9 cellular contexts compared by ENCODE assay signal in the genomic region with DNA sequence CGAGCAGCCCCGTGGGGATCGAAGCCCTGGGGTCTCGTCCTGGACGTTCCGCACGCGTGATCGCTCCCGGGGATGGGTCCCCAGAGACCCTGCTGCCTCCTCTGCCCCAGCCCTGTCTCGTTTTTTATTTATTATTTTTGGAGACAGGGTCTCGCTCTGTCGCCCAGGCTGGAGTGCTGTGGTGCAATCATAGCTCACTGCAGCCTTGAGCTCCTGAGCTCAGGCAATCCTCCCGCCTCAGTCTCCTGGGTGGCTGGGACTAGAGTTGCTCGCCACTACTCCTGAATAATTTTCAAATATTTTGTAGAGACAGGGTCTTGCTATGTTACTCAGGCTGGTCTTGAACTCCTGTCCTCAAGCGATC. TPM values are rescaled to one million over a fixed set of nuclear protein-coding genes. Genes with fewer than 3 reads are reported as not detected.
A peak's percentile ranks its signal among the peaks of the same experiment; 100 is the strongest.
DNase-seq lines count a peak whose midpoint lies in the region; ATAC-seq, FAIRE-seq and TF ChIP-seq lines count a peak whose summit lies in the region.
"Had no signal": no experiment of that assay in that cellular context is flagged by ENCODE, and none has a peak within 500 bp of the region (broad histone marks: within the 10 kb centered on the region; RNA-seq: fewer than 3 reads in every experiment).

No MANE protein-coding gene starts in this region.

- H3K36me3 ChIP-seq in kidney (ENCODE audit: control insufficient read depth in 1 of 2, insufficient read depth in 2 of 2, low read length in 2 of 2) (no peaks in the 10 kb centered on the region), transverse colon (no peaks in the 10 kb centered on the region)

- CTCF ChIA-PET in activated CD4-positive, alpha-beta T cell treated with anti-CD3 and anti-CD28 coated beads, Interleukin-2, amount 10 ng/mL, durations not matched to agents 7 days and 5 days (lab: Charles Lee), result interaction anchor here (1.1 to 1.9 kb wide), 4 partner anchors 14 to 113 kb away, joined by 3 to 8 read pairs (median 4); no protein-coding TSS in a partner anchor
- CTCF ChIA-PET in activated CD4-positive, alpha-beta memory T cell treated with anti-CD3 and anti-CD28 coated beads, Interleukin-2, amount 10 ng/mL, durations not matched to agents 7 days and 5 days (lab: Charles Lee), result interaction anchor here (1.0 to 2.2 kb wide), 2 partner anchors 14 to 113 kb away, joined by 3 to 10 read pairs; no protein-coding TSS in a partner anchor

- H3K9me3 Mint-ChIP-seq in activated CD4-positive, alpha-beta T cell treated with anti-CD3 and anti-CD28 coated beads, Interleukin-2, amount 10 ng/mL, durations not matched to agents 7 days and 5 days, result no peaks in the 10 kb centered on the region
- no peaks in the 10 kb centered on the region for H3K9me3 Mint-ChIP-seq in activated CD4-positive, alpha-beta memory T cell treated with anti-CD3 and anti-CD28 coated beads, Interleukin-2, amount 10 ng/mL, durations not matched to agents 7 days and 5 days

- no peaks in the 10 kb centered on the region for H3K36me3 Mint-ChIP-seq in activated CD4-positive, alpha-beta T cell treated with anti-CD3 and anti-CD28 coated beads, Interleukin-2, amount 10 ng/mL, durations not matched to agents 7 days and 5 days (ENCODE audit: low read depth)
- H3K36me3 Mint-ChIP-seq in activated CD4-positive, alpha-beta memory T cell treated with anti-CD3 and anti-CD28 coated beads, Interleukin-2, amount 10 ng/mL, durations not matched to agents 7 days and 5 days (ENCODE audit: low read depth), result peaks cover 13% of the 10 kb centered on the region

- H3K27ac ChIP-seq in kidney (ENCODE audit: low read depth in 2 of 2, low read length in 2 of 2) (no peak overlapping the region), transverse colon (peak overlapping the region in 1 of 4 donors; percentile 21)

- H3K9me3 ChIP-seq in kidney (ENCODE audit: control insufficient read depth in 1 of 2, low read length in 2 of 2) (no peaks in the 10 kb centered on the region), transverse colon (no peaks in the 10 kb centered on the region)

- in situ Hi-C loops in transverse colon (cut with MboI; ENCODE audit: low pct_ligation_motif_present in 1 of 4, low pct_unique_long_range_greater_than_20kb in 1 of 4, low sequenced_read_pairs in 3 of 4), result loop anchor here in 3 of 4 donors (5.0 to 10.0 kb wide), 4 partner anchors 55 to 115 kb away; a partner anchor contains a TSS

- H3K4me3 ChIP-seq in kidney (ENCODE audit: low read length in 2 of 2), result peak overlapping the region; percentile 45 to 53
- peak overlapping the region; percentile 26 to 94 (median 90) for H3K4me3 ChIP-seq in transverse colon

- no peak for TF ChIP-seq EP300 in transverse colon (IDR thresholded peaks at IDR 0.05; ENCODE audit: low read depth)

- no peak for TF ChIP-seq POLR2A in transverse colon (IDR thresholded peaks at IDR 0.05)

- POLR2A ChIA-PET in activated CD4-positive, alpha-beta T cell treated with anti-CD3 and anti-CD28 coated beads, Interleukin-2, amount 10 ng/mL, durations not matched to agents 7 days and 5 days (lab: Charles Lee), result no interaction called here
- POLR2A ChIA-PET in activated CD4-positive, alpha-beta memory T cell treated with anti-CD3 and anti-CD28 coated beads, Interleukin-2, amount 10 ng/mL, durations not matched to agents 7 days and 5 days (lab: Charles Lee), result interaction anchor here (1.0 to 1.8 kb wide), 5 partner anchors 15 to 198 kb away, joined by 3 to 7 read pairs (median 5); a partner anchor contains a TSS

- no peak for DNase-seq in activated CD4-positive, alpha-beta T cell treated with anti-CD3 and anti-CD28 coated beads, Interleukin-2, amount 10 ng/mL, durations not matched to agents 7 days and 5 days
- no peak for DNase-seq in activated CD4-positive, alpha-beta T cell treated with anti-CD3 and anti-CD28 coated beads for 48 hours
- DNase-seq in activated CD4-positive, alpha-beta memory T cell treated with anti-CD3 and anti-CD28 coated beads, Interleukin-2, amount 10 ng/mL, durations not matched to agents 7 days and 5 days, result no peak
- no peak for DNase-seq in kidney
- no peak for DNase-seq in transverse colon
- DNase-seq in NCI-H69 (lab: John Stamatoyannopoulos, UW), result no peak
- no peak for DNase-seq in cerebellum (ENCODE audit: low spot score)
- DNase-seq: DND-41 had no signal

- 21% methylated on average over 9 of the region's 16 CpGs; no CpG with 5 or more reads in 1 of the 2 donors for WGBS in transverse colon (ENCODE audit: low coverage in 1 of 2), 2 donors

- H3K4me1 Mint-ChIP-seq in activated CD4-positive, alpha-beta T cell treated with anti-CD3 and anti-CD28 coated beads, Interleukin-2, amount 10 ng/mL, durations not matched to agents 7 days and 5 days, result peaks cover 32% of the 10 kb centered on the region
- peaks cover 33% of the 10 kb centered on the region for H3K4me1 Mint-ChIP-seq in activated CD4-positive, alpha-beta memory T cell treated with anti-CD3 and anti-CD28 coated beads, Interleukin-2, amount 10 ng/mL, durations not matched to agents 7 days and 5 days

- intact Hi-C loops in kidney (cut with DNase I) (loop anchor here (5.0 kb wide), 1 partner anchor 112 kb away; no protein-coding TSS in a partner anchor), transverse colon (cut with DNase I; ENCODE audit: low total_unique reads) (no loop called here)

- peaks cover 9% of the 10 kb centered on the region for H3K27me3 ChIP-seq in transverse colon

- no peak for TF ChIP-seq CTCF in kidney (IDR thresholded peaks at IDR 0.05; ENCODE audit: borderline replicate concordance, extremely low read depth, insufficient read depth)
- no peak for TF ChIP-seq CTCF in transverse colon (IDR thresholded peaks at IDR 0.05)

- no peak for ATAC-seq in HG03196 (IDR thresholded peaks at IDR 0.05; ENCODE audit: unreplicated experiment)

- H3K4me1 ChIP-seq in kidney (ENCODE audit: control insufficient read depth in 1 of 2, insufficient read depth in 1 of 2, low read depth in 1 of 2, low read length in 2 of 2) (peaks cover 0 to 8% of the 10 kb centered on the region in 2 donors), transverse colon (peaks cover 21 to 61% (median 47%) of the 10 kb centered on the region in 4 donors)

- H3K4me3 Mint-ChIP-seq in activated CD4-positive, alpha-beta T cell treated with anti-CD3 and anti-CD28 coated beads, Interleukin-2, amount 10 ng/mL, durations not matched to agents 7 days and 5 days, result peak overlapping the region; percentile 65
- H3K4me3 Mint-ChIP-seq in activated CD4-positive, alpha-beta memory T cell treated with anti-CD3 and anti-CD28 coated beads, Interleukin-2, amount 10 ng/mL, durations not matched to agents 7 days and 5 days, result peak overlapping the region; percentile 75

- H3K27ac Mint-ChIP-seq in activated CD4-positive, alpha-beta T cell treated with anti-CD3 and anti-CD28 coated beads, Interleukin-2, amount 10 ng/mL, durations not matched to agents 7 days and 5 days, result peak overlapping the region; percentile 65
- H3K27ac Mint-ChIP-seq in activated CD4-positive, alpha-beta memory T cell treated with anti-CD3 and anti-CD28 coated beads, Interleukin-2, amount 10 ng/mL, durations not matched to agents 7 days and 5 days, result no peak overlapping the region

- peaks cover 19% of the 10 kb centered on the region for H3K27me3 Mint-ChIP-seq in activated CD4-positive, alpha-beta T cell treated with anti-CD3 and anti-CD28 coated beads, Interleukin-2, amount 10 ng/mL, durations not matched to agents 7 days and 5 days
- H3K27me3 Mint-ChIP-seq in activated CD4-positive, alpha-beta memory T cell treated with anti-CD3 and anti-CD28 coated beads, Interleukin-2, amount 10 ng/mL, durations not matched to agents 7 days and 5 days, result peaks cover 19% of the 10 kb centered on the region

- no peak overlapping the region for H3K9ac ChIP-seq in kidney (ENCODE audit: low read length in 2 of 2)

- FAIRE-seq in kidney (lab: Jason Lieb, UNC), result no peak

RNA-seq across cellular contexts. Expression of a gene that starts 0.3 kb away (rescaled TPM):
- 1 to 10 TPM; 6.7 to 7.4 TPM for total RNA-seq in activated CD4-positive, alpha-beta T cell treated with anti-CD3 and anti-CD28 coated beads, Interleukin-2, amount 10 ng/mL, durations not matched to agents 7 days and 5 days
- 10 to 100 TPM; 27.9 to 30.7 TPM for total RNA-seq in activated CD4-positive, alpha-beta memory T cell treated with anti-CD3 and anti-CD28 coated beads, Interleukin-2, amount 10 ng/mL, durations not matched to agents 7 days and 5 days
- total RNA-seq in kidney (7.4 TPM), transverse colon (1 to 10 TPM; 4.1 to 6.0 (median 5.0) TPM), cerebellum (43.0 TPM)
- polyA plus RNA-seq in kidney (ENCODE audit: insufficient read depth, low read depth, low replicate concordance), result 2.2 TPM

RNA-seq across cellular contexts. Expression of a gene that starts 18.8 kb away (rescaled TPM):
- 10 to 100 TPM; 13.3 to 15.6 TPM for total RNA-seq in activated CD4-positive, alpha-beta T cell treated with anti-CD3 and anti-CD28 coated beads, Interleukin-2, amount 10 ng/mL, durations not matched to agents 7 days and 5 days
- 10 to 100 TPM; 12.3 to 13.7 TPM for total RNA-seq in activated CD4-positive, alpha-beta memory T cell treated with anti-CD3 and anti-CD28 coated beads, Interleukin-2, amount 10 ng/mL, durations not matched to agents 7 days and 5 days
- 95.7 TPM for total RNA-seq in kidney
- polyA plus RNA-seq in kidney (ENCODE audit: insufficient read depth, low read depth, low replicate concordance), result 55.3 TPM
- total RNA-seq in transverse colon, result 100 to 1,000 TPM; 108 to 177 (median 117) TPM
- 7.0 TPM for total RNA-seq in cerebellum

RNA-seq across cellular contexts. Expression of a gene that starts 36.4 kb away (rescaled TPM):
- total RNA-seq in activated CD4-positive, alpha-beta T cell treated with anti-CD3 and anti-CD28 coated beads, Interleukin-2, amount 10 ng/mL, durations not matched to agents 7 days and 5 days, result 10 to 100 TPM; 43.9 to 51.4 TPM
- 10 to 100 TPM; 57.0 to 57.2 TPM for total RNA-seq in activated CD4-positive, alpha-beta memory T cell treated with anti-CD3 and anti-CD28 coated beads, Interleukin-2, amount 10 ng/mL, durations not matched to agents 7 days and 5 days
- total RNA-seq in kidney (61.0 TPM), transverse colon (10 to 100 TPM; 12.0 to 55.9 (median 30.3) TPM), cerebellum (17.0 TPM)
- polyA plus RNA-seq in kidney (ENCODE audit: insufficient read depth, low read depth, low replicate concordance), result 92.7 TPM

RNA-seq across cellular contexts. Expression of a gene that starts 36.5 kb away (rescaled TPM):
- total RNA-seq in activated CD4-positive, alpha-beta T cell treated with anti-CD3 and anti-CD28 coated beads, Interleukin-2, amount 10 ng/mL, durations not matched to agents 7 days and 5 days, result 1 to 10 TPM; 8.7 to 9.1 TPM
- 1 to 10 TPM; 5.9 to 6.4 TPM for total RNA-seq in activated CD4-positive, alpha-beta memory T cell treated with anti-CD3 and anti-CD28 coated beads, Interleukin-2, amount 10 ng/mL, durations not matched to agents 7 days and 5 days
- 15.0 TPM for total RNA-seq in kidney
- 28.6 TPM for polyA plus RNA-seq in kidney (ENCODE audit: insufficient read depth, low read depth, low replicate concordance)
- total RNA-seq in transverse colon, result 10 to 100 TPM in 1 of 4 donors, 1 to 10 TPM in 3; 1.9 to 26.7 (median 6.8) TPM
- 3.3 TPM for total RNA-seq in cerebellum

RNA-seq across cellular contexts. Expression of a gene that starts 50.3 kb away (rescaled TPM):
- not detected for total RNA-seq in activated CD4-positive, alpha-beta T cell treated with anti-CD3 and anti-CD28 coated beads, Interleukin-2, amount 10 ng/mL, durations not matched to agents 7 days and 5 days
- not detected for total RNA-seq in activated CD4-positive, alpha-beta memory T cell treated with anti-CD3 and anti-CD28 coated beads, Interleukin-2, amount 10 ng/mL, durations not matched to agents 7 days and 5 days
- total RNA-seq in kidney (180 TPM), transverse colon (1,000 to 10,000 TPM in 3 of 4 donors, 100 to 1,000 TPM in 1; 672 to 1,662 (median 1,512) TPM), cerebellum (0.36 TPM)
- polyA plus RNA-seq in kidney (ENCODE audit: insufficient read depth, low read depth, low replicate concordance), result 76.5 TPM
